ENCODE assay signal across 8 cellular contexts in genomic region chr4:76690091-76690905, GRCh38.
DNase-seq lines count a peak whose midpoint lies in the region; ATAC-seq, FAIRE-seq and TF ChIP-seq lines count a peak whose summit lies in the region.

No MANE protein-coding gene starts in this region.

- no peak for ATAC-seq in HepG2

- in situ Hi-C loops in astrocyte of the cerebellum (cut with HindIII; ENCODE audit: low sequenced_read_pairs), result no loop called here
- in situ Hi-C loops in HepG2 (cut with HindIII; ENCODE audit: extremely low pct_ligation_motif_present, low pct_unique_long_range_greater_than_20kb), result no loop called here

- 26% methylated on average over 12 of the region's 12 CpGs for WGBS in HepG2 (ENCODE audit: low lambda C conversion rate)

- CTCF ChIA-PET in AG04449 (lab: Yijun Ruan, JAX) (no interaction called here), HepG2 (lab: Yijun Ruan, JAX; ENCODE audit: low intra/inter-chr PET ratio, low total read pairs) (no interaction called here)

- H2AFZ ChIP-seq in HepG2 (ENCODE audit: low read length), result no peak overlapping the region

- H3K79me2 ChIP-seq in HepG2 (ENCODE audit: insufficient read depth, low read length), result no peaks in the 10 kb centered on the region

- H4K20me1 ChIP-seq in HepG2 (ENCODE audit: insufficient read depth, low read length), result no peaks in the 10 kb centered on the region

- no peaks in the 10 kb centered on the region for H3K9me3 ChIP-seq in HepG2 (ENCODE audit: low read length)
- no peaks in the 10 kb centered on the region for H3K9me3 ChIP-seq in uterus

- H3K9ac ChIP-seq in HepG2 (ENCODE audit: insufficient read depth, low read depth, low read length), result no peak overlapping the region

- TF ChIP-seq CTCF in AG04449 (IDR thresholded peaks at IDR 0.05; ENCODE audit: insufficient read depth, low read length, missing control alignments), result no peak
- no peak for TF ChIP-seq CTCF in astrocyte of the cerebellum (IDR thresholded peaks at IDR 0.05; ENCODE audit: low read depth, low read length, missing control alignments)
- no peak for TF ChIP-seq CTCF in HepG2 (CRISPR knock-in tag; IDR thresholded peaks at IDR 0.05)
- no peak for TF ChIP-seq CTCF in uterus (IDR thresholded peaks at IDR 0.05)

- no peak for FAIRE-seq in HepG2 (lab: Jason Lieb, UNC)

- H3K4me1 ChIP-seq in HepG2 (ENCODE audit: insufficient read depth, low read length) (peaks cover 7% of the 10 kb centered on the region; the same call in 1 of the 2 replicates), uterus (no peaks in the 10 kb centered on the region)

- BruUV-seq in HepG2 (replicated peaks; lab: Mats Ljungman, UMichigan), result no TSS peak

- H3K27ac ChIP-seq in HepG2 (ENCODE audit: extremely low read length, insufficient read depth, low read length) (no peak overlapping the region), uterus (peak overlapping the region; percentile 56 to 67)

- H3K4me3 ChIP-seq in AG04449 (ENCODE audit: low read depth, low read length), result peak overlapping the region; percentile 68
- H3K4me3 ChIP-seq in astrocyte of the cerebellum (ENCODE audit: low read depth, low read length), result peak overlapping the region; percentile 58
- H3K4me3 ChIP-seq in HepG2 (replicated peaks in 1 of 3; ENCODE audit: insufficient read depth in 1 of 3, low read depth in 2 of 3, low read length in 3 of 3), result no peak overlapping the region
- H3K4me3 ChIP-seq in uterus, result peak overlapping the region; percentile 26 to 53

- peak overlapping the region; percentile 62 for H3K4me2 ChIP-seq in HepG2 (ENCODE audit: low read depth, low read length)

- no peak for TF ChIP-seq EP300 in HepG2 (IDR thresholded peaks at IDR 0.05; ENCODE audit: low read depth in 2 of 2, low read length in 2 of 2)
- TF ChIP-seq EP300 in HepG2 (CRISPR knock-in tag; IDR thresholded peaks at IDR 0.05; ENCODE audit: borderline replicate concordance), result no peak

- DNase-seq in AG04449 (ENCODE audit: low read depth, low spot score) (no peak), HCEC 1CT (peak; percentile 25), astrocyte of the cerebellum (ENCODE audit: low read depth) (no peak), HepG2 (ENCODE audit: low spot score) (no peak), uterus (no peak), activated gamma-delta T cell treated with Interleukin-2 at 50 U/mL for 16 hours (no peak), SW 1271 (lab: John Stamatoyannopoulos, UW) (no peak)
- DNase-seq in activated CD8-positive, alpha-beta memory T cell treated with anti-CD3 and anti-CD28 coated beads, Interleukin-2, amount 50 U/mL, for 48 hours, result no peak

- POLR2A ChIA-PET in AG04449 (lab: Yijun Ruan, JAX) (no interaction called here), HepG2 (lab: Yijun Ruan, JAX) (no interaction called here)

- TF ChIP-seq POLR2A in HepG2 (IDR thresholded peaks at IDR 0.05; ENCODE audit: insufficient read depth in 1 of 2, low read depth in 2 of 2, low read length in 2 of 2) (no peak), uterus (IDR thresholded peaks at IDR 0.05) (no peak)

- intact Hi-C loops in HepG2 (cut with micrococcal nuclease; ENCODE audit: unreplicated experiment) (no loop called here), uterus (cut with DNase I; ENCODE audit: low total_unique reads) (no loop called here)

- TF ChIP-seq RAD21 in HepG2 (CRISPR knock-in tag; IDR thresholded peaks at IDR 0.05), result no peak

- no peaks in the 10 kb centered on the region for H3K36me3 ChIP-seq in HepG2 (replicated peaks in 1 of 2; ENCODE audit: control insufficient read depth in 1 of 2, insufficient read depth in 2 of 2, low read length in 2 of 2)
- H3K36me3 ChIP-seq in uterus, result no peaks in the 10 kb centered on the region

- H3K27me3 ChIP-seq in HepG2 (ENCODE audit: control insufficient read depth in 1 of 2, insufficient read depth in 2 of 2, low read length in 2 of 2) (peaks cover 0 to 34% of the 10 kb centered on the region in 2 experiments; a peak in 4 of 5 replicates), uterus (no peaks in the 10 kb centered on the region)

TF ChIP-seq in HepG2, 621 proteins besides CTCF, POLR2A, EP300 and RAD21:
- TF ChIP-seq ZNF382 (CRISPR knock-in tag; IDR thresholded peaks at IDR 0.05; ENCODE audit: borderline replicate concordance), result no peak
- no peak for TF ChIP-seq AGO1 (IDR thresholded peaks at IDR 0.05; ENCODE audit: low read depth, low read length, poor library complexity, severe bottlenecking)
- no peak for TF ChIP-seq DMAP1 (CRISPR knock-in tag; IDR thresholded peaks at IDR 0.05)
- no peak for TF ChIP-seq SMARCE1 (IDR thresholded peaks at IDR 0.05; ENCODE audit: borderline replicate concordance)
- no peak for TF ChIP-seq ZNF496 (CRISPR knock-in tag; IDR thresholded peaks at IDR 0.05; ENCODE audit: insufficient replicate concordance)
- TF ChIP-seq GATAD2A (CRISPR knock-in tag; IDR thresholded peaks at IDR 0.05), result no peak
- TF ChIP-seq ZNF10 (CRISPR knock-in tag; IDR thresholded peaks at IDR 0.05; ENCODE audit: borderline replicate concordance, low read depth), result no peak
- TF ChIP-seq TIGD3 (CRISPR knock-in tag; IDR thresholded peaks at IDR 0.05; ENCODE audit: borderline replicate concordance), result no peak
- no peak for TF ChIP-seq ZNF430 (CRISPR knock-in tag; IDR thresholded peaks at IDR 0.05)
- TF ChIP-seq, protein P1, sequence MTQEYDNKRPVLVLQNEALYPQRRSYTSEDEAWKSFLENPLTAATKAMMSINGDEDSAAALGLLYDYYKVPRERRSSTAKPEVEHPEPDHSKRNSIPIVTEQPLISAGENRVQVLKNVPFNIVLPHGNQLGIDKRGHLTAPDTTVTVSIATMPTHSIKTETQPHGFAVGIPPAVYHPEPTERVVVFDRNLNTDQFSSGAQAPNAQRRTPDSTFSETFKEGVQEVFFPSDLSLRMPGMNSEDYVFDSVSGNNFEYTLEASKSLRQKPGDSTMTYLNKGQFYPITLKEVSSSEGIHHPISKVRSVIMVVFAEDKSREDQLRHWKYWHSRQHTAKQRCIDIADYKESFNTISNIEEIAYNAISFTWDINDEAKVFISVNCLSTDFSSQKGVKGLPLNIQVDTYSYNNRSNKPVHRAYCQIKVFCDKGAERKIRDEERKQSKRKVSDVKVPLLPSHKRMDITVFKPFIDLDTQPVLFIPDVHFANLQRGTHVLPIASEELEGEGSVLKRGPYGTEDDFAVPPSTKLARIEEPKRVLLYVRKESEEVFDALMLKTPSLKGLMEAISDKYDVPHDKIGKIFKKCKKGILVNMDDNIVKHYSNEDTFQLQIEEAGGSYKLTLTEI (CRISPR knock-in tag; conservative IDR thresholded peaks at IDR 0.05), result no peak
- no peak for TF ChIP-seq NR1H2 (CRISPR knock-in tag; IDR thresholded peaks at IDR 0.05; ENCODE audit: borderline replicate concordance, low read depth)
- no peak for TF ChIP-seq SP140L (CRISPR knock-in tag; IDR thresholded peaks at IDR 0.05; ENCODE audit: borderline replicate concordance)
- no peak for TF ChIP-seq NR2F1 (CRISPR knock-in tag; IDR thresholded peaks at IDR 0.05)
- no peak for TF ChIP-seq EHMT2 (IDR thresholded peaks at IDR 0.05; ENCODE audit: borderline replicate concordance, low read depth, low read length)
- no peak for TF ChIP-seq ZNF841 (CRISPR knock-in tag; IDR thresholded peaks at IDR 0.05; ENCODE audit: borderline replicate concordance)
- TF ChIP-seq JDP2 (CRISPR knock-in tag; IDR thresholded peaks at IDR 0.05; ENCODE audit: borderline replicate concordance), result no peak
- TF ChIP-seq ZNF780A (CRISPR knock-in tag; IDR thresholded peaks at IDR 0.05), result no peak
- TF ChIP-seq KMT2A (CRISPR knock-in tag; IDR thresholded peaks at IDR 0.05), result no peak
- TF ChIP-seq ZNF766 (CRISPR knock-in tag; IDR thresholded peaks at IDR 0.05; ENCODE audit: borderline replicate concordance), result no peak
- TF ChIP-seq SALL1 (CRISPR knock-in tag; IDR thresholded peaks at IDR 0.05), result no peak

Comparison
In these comparisons a context has a peak if more than half of its experiments do, and no peak if none do; other contexts are left out.
1. H3K4me3 ChIP-seq: peak in AG04449 (single experiment), astrocyte of the cerebellum (single experiment) and uterus (2 of 2); none in HepG2 (0 of 3).